11 cellular contexts compared by ENCODE assay signal in the genomic region with DNA sequence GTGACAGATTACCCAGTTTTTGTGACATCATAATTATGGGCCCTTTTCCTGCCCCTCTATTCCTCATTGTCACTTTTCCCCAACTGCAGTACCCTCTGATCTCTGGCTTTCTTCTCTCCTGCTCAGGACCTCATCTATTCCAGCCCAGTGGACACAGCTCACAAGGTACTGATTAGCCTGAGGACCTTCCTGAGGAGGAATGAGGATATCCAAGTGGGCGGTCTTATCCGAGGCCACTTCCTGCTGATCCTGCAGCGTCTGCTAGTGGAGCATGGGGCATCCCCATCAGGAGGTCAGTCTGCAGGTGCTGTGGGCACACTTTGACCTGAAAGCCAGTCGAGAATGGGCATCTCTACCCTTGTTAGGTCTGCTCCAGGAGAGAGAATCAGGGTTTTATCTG.
"Had no signal": no experiment of that assay in that cellular context is flagged by ENCODE, and none has a peak within 500 bp of the region (broad histone marks: within the 10 kb centered on the region; RNA-seq: fewer than 3 reads in every experiment).

No MANE protein-coding gene starts in this region.

- FAIRE-seq: keratinocyte, urothelium cell line had no signal

- DNase-seq: activated CD4-positive, alpha-beta T cell treated with anti-CD3 and anti-CD28 coated beads, Interleukin-2, amount 50 U/mL, for 4 hours; activated effector memory CD4-positive, alpha-beta T cell treated with Interleukin-2 at 50 U/mL for 16 hours; activated T-cell treated with anti-CD3 and anti-CD28 coated beads, Interleukin-2, amount 50 U/mL, for 1 hour; cerebellar nuclear complex; dermis blood vessel endothelial cell; foreskin fibroblast; stimulated activated CD4-positive, alpha-beta T cell treated with anti-CD3 and anti-CD28 coated beads, Interleukin-4, amount 100 ng/mL, for 4 hours had no signal

- H3K27me3 ChIP-seq: esophagus muscularis mucosa had no signal

- H3K4me3 ChIP-seq: esophagus muscularis mucosa, prostate gland had no signal

- H3K36me3 ChIP-seq: esophagus muscularis mucosa, prostate gland had no signal

- H3K27ac ChIP-seq: esophagus muscularis mucosa, prostate gland had no signal

- H3K9me3 ChIP-seq: esophagus muscularis mucosa, prostate gland had no signal

- H3K4me1 ChIP-seq: esophagus muscularis mucosa, prostate gland had no signal
